In the genomic region with DNA sequence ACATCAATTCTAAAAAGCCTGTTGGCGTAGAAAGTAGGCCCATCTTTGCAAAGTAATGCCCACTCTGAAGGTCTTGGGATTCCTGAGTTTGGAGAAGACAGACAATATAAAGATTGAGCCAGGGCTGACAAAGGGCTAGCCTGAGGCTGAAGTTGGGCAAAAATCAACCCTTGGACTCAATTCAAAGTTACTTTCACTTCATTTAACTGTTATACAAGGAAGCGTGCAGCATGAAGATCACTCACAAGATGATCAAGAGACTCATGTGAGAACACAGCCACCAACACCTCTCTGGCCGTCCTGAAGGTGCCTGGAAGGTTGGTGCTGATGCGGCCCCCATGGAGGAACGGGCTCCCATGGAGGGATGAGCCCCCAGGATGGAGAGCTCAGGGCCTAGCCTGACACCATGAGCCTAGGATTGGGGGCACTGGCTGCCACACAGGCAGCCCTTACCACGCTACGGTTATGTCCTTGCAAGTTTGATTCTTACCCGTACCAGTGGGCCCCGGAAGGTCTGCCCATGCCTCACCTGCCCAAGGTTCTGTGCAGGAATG, we compare ENCODE assay signal across 21 cellular contexts.
"Had no signal": no experiment of that assay in that cellular context is flagged by ENCODE, and none has a peak within 500 bp of the region (broad histone marks: within the 10 kb centered on the region; RNA-seq: fewer than 3 reads in every experiment).

No MANE protein-coding gene starts in this region.

- H3K9ac ChIP-seq: parathyroid adenoma had no signal

- H3K4me1 Mint-ChIP-seq: activated naive CD4-positive, alpha-beta T cell treated with anti-CD3 and anti-CD28 coated beads, Interleukin-2, amount 10 ng/mL, durations not matched to agents 7 days and 5 days had no signal

- H3K27me3 ChIP-seq: body of pancreas, cardiac muscle cell, heart left ventricle, neutrophil, uterus had no signal

- H3K36me3 Mint-ChIP-seq: activated naive CD4-positive, alpha-beta T cell treated with anti-CD3 and anti-CD28 coated beads, Interleukin-2, amount 10 ng/mL, durations not matched to agents 7 days and 5 days; natural killer cell treated with Interleukin-12 subunit alpha and Interleukin-12 subunit beta and Interleukin-15 and Interleukin-18, amount 100 ng/mL, for 72 hours had no signal

- H3K9me3 ChIP-seq: body of pancreas, heart left ventricle, neutrophil, uterus had no signal

- H3K27ac Mint-ChIP-seq: activated CD4-positive, alpha-beta memory T cell treated with anti-CD3 and anti-CD28 coated beads for 36 hours; activated naive CD4-positive, alpha-beta T cell treated with anti-CD3 and anti-CD28 coated beads, Interleukin-2, amount 10 ng/mL, durations not matched to agents 7 days and 5 days; activated T-cell treated with anti-CD3 and anti-CD28 coated beads, Interleukin-2, amount 50 U/mL, for 72 hours; endodermal cell; natural killer cell treated with Interleukin-12 subunit alpha and Interleukin-12 subunit beta and Interleukin-15 and Interleukin-18, amount 100 ng/mL, for 72 hours; stimulated activated naive B cell treated with anti-CD40 and anti-IgM and Interleukin-4, amounts not matched to agents 10 μg/mL and 1 μg/mL and 100 μg/mL, for 72 hours; T-helper 1 cell treated with Interleukin-12 subunit alpha and Interleukin-12 subunit beta and Interleukin-4 antibody, amounts not matched to agents 30 μg/mL and 1 μg/mL, for 36 hours had no signal

- H3K9me3 Mint-ChIP-seq: activated CD4-positive, alpha-beta memory T cell treated with anti-CD3 and anti-CD28 coated beads for 36 hours; activated naive CD4-positive, alpha-beta T cell treated with anti-CD3 and anti-CD28 coated beads, Interleukin-2, amount 10 ng/mL, durations not matched to agents 7 days and 5 days; activated T-cell treated with anti-CD3 and anti-CD28 coated beads, Interleukin-2, amount 50 U/mL, for 72 hours; endodermal cell; natural killer cell treated with Interleukin-12 subunit alpha and Interleukin-12 subunit beta and Interleukin-15 and Interleukin-18, amount 100 ng/mL, for 72 hours; stimulated activated naive B cell treated with anti-CD40 and anti-IgM and Interleukin-4, amounts not matched to agents 10 μg/mL and 1 μg/mL and 100 μg/mL, for 72 hours; T-helper 1 cell treated with Interleukin-12 subunit alpha and Interleukin-12 subunit beta and Interleukin-4 antibody, amounts not matched to agents 30 μg/mL and 1 μg/mL, for 36 hours had no signal

- H3K27ac ChIP-seq: body of pancreas, cardiac muscle cell, neutrophil, parathyroid adenoma, uterus had no signal

- ATAC-seq: activated T-cell treated with anti-CD3 and anti-CD28 coated beads, Interleukin-2, amount 50 U/mL, for 72 hours; body of pancreas had no signal

- DNase-seq: activated CD4-positive, alpha-beta memory T cell treated with anti-CD3 and anti-CD28 coated beads for 36 hours; activated CD4-positive, alpha-beta T cell treated with anti-CD3 and anti-CD28 coated beads for 48 hours; activated effector memory CD4-positive, alpha-beta T cell treated with Interleukin-2 at 50 U/mL for 16 hours; activated naive CD4-positive, alpha-beta T cell treated with anti-CD3 and anti-CD28 coated beads, Interleukin-2, amount 10 ng/mL, durations not matched to agents 7 days and 5 days; activated T-cell treated with anti-CD3 and anti-CD28 coated beads, Interleukin-2, amount 50 U/mL, for 72 hours; cortex of kidney; heart left ventricle; midbrain; stimulated activated CD4-positive, alpha-beta T cell treated with anti-CD3 and anti-CD28 coated beads, Interleukin-15, amount 100 ng/mL, for 24 hours; stimulated activated naive B cell treated with anti-CD40 and anti-IgM and Interleukin-4, amounts not matched to agents 10 μg/mL and 1 μg/mL and 100 μg/mL, for 72 hours; T1000; uterus had no signal

- FAIRE-seq: islet of Langerhans had no signal

- H3K4me3 Mint-ChIP-seq: activated CD4-positive, alpha-beta memory T cell treated with anti-CD3 and anti-CD28 coated beads for 36 hours; activated naive CD4-positive, alpha-beta T cell treated with anti-CD3 and anti-CD28 coated beads, Interleukin-2, amount 10 ng/mL, durations not matched to agents 7 days and 5 days; activated T-cell treated with anti-CD3 and anti-CD28 coated beads, Interleukin-2, amount 50 U/mL, for 72 hours; endodermal cell; natural killer cell treated with Interleukin-12 subunit alpha and Interleukin-12 subunit beta and Interleukin-15 and Interleukin-18, amount 100 ng/mL, for 72 hours; stimulated activated naive B cell treated with anti-CD40 and anti-IgM and Interleukin-4, amounts not matched to agents 10 μg/mL and 1 μg/mL and 100 μg/mL, for 72 hours; T-helper 1 cell treated with Interleukin-12 subunit alpha and Interleukin-12 subunit beta and Interleukin-4 antibody, amounts not matched to agents 30 μg/mL and 1 μg/mL, for 36 hours had no signal

- H3K4me2 ChIP-seq: smooth muscle cell had no signal

- H3K4me3 ChIP-seq: body of pancreas, cardiac muscle cell, smooth muscle cell, uterus had no signal

- H3K36me3 ChIP-seq: cardiac muscle cell, heart left ventricle, neutrophil, uterus had no signal

- H3K79me2 ChIP-seq: parathyroid adenoma had no signal

- H3K4me1 ChIP-seq: parathyroid adenoma, uterus had no signal

- H2AFZ ChIP-seq: parathyroid adenoma had no signal
